ENCODE assay signal across 19 cellular contexts in the genomic region with DNA sequence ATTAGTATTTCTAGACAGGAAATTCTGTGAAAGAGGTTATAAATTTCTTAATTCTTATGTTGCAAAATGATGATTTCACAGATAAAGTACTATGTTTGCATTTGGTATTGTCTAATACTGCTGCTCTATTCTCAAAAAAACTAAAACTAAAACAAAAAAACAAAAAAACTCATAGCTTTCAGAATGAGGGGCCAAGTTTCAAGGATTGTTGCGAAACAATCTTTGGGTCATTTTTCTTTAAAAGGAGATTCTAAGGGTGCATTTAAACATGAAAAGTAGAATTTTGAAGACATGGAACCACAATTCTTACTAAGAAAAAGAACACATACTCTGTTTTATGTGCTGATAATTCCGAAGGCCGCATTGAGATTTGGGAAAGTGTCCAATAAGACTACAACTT.
"Had no signal": no experiment of that assay in that cellular context is flagged by ENCODE, and none has a peak within 500 bp of the region (broad histone marks: within the 10 kb centered on the region; RNA-seq: fewer than 3 reads in every experiment).

No MANE protein-coding gene starts in this region.

- H3K4me3 Mint-ChIP-seq: dendritic cell treated with granulocyte-macrophage colony-stimulating factor and Interleukin-4, amounts not matched to agents 40 ng/mL and 50 ng/mL, for 4 days; effector memory CD8-positive, alpha-beta T cell; naive thymus-derived CD4-positive, alpha-beta T cell; type B pancreatic cell had no signal

- H3K9me3 ChIP-seq: esophagus muscularis mucosa, gastroesophageal sphincter, neutrophil, sigmoid colon had no signal

- FAIRE-seq: kidney, urothelium cell line had no signal

- H3K36me3 Mint-ChIP-seq: naive thymus-derived CD4-positive, alpha-beta T cell; type B pancreatic cell had no signal

- H3K27ac Mint-ChIP-seq: dendritic cell treated with granulocyte-macrophage colony-stimulating factor and Interleukin-4, amounts not matched to agents 40 ng/mL and 50 ng/mL, for 4 days; effector memory CD8-positive, alpha-beta T cell; naive thymus-derived CD4-positive, alpha-beta T cell; type B pancreatic cell had no signal

- H3K4me3 ChIP-seq: esophagus muscularis mucosa, gastroesophageal sphincter, sigmoid colon, skin epidermis, stomach had no signal

- ATAC-seq: effector memory CD8-positive, alpha-beta T cell; naive thymus-derived CD4-positive, alpha-beta T cell had no signal

- H3K27me3 ChIP-seq: esophagus muscularis mucosa, gastroesophageal sphincter, neutrophil, sigmoid colon, stomach had no signal

- H3K9me3 Mint-ChIP-seq: type B pancreatic cell had no signal

- H3K27me3 Mint-ChIP-seq: dendritic cell treated with granulocyte-macrophage colony-stimulating factor and Interleukin-4, amounts not matched to agents 40 ng/mL and 50 ng/mL, for 4 days; effector memory CD8-positive, alpha-beta T cell; type B pancreatic cell had no signal

- H3K36me3 ChIP-seq: esophagus muscularis mucosa, gastroesophageal sphincter, neutrophil, sigmoid colon, stomach had no signal

- DNase-seq: effector memory CD8-positive, alpha-beta T cell; glutamatergic neuron; kidney; left cardiac atrium; naive thymus-derived CD4-positive, alpha-beta T cell; posterior cingulate gyrus; sigmoid colon; stimulated activated CD4-positive, alpha-beta T cell treated with anti-CD3 and anti-CD28 coated beads, Interleukin-12 subunit alpha, Interleukin-12 subunit beta, amount 100 ng/mL, for 4 hours; stimulated activated naive CD4-positive, alpha-beta T cell; stomach; substantia nigra had no signal

- H3K4me1 Mint-ChIP-seq: naive thymus-derived CD4-positive, alpha-beta T cell had no signal

- H3K4me1 ChIP-seq: esophagus muscularis mucosa, gastroesophageal sphincter, stomach had no signal

- H3K27ac ChIP-seq: epithelial cell of prostate, gastroesophageal sphincter, neutrophil, stomach had no signal
